Comparison of ENCODE assay signal across 24 cellular contexts in the genomic region with DNA sequence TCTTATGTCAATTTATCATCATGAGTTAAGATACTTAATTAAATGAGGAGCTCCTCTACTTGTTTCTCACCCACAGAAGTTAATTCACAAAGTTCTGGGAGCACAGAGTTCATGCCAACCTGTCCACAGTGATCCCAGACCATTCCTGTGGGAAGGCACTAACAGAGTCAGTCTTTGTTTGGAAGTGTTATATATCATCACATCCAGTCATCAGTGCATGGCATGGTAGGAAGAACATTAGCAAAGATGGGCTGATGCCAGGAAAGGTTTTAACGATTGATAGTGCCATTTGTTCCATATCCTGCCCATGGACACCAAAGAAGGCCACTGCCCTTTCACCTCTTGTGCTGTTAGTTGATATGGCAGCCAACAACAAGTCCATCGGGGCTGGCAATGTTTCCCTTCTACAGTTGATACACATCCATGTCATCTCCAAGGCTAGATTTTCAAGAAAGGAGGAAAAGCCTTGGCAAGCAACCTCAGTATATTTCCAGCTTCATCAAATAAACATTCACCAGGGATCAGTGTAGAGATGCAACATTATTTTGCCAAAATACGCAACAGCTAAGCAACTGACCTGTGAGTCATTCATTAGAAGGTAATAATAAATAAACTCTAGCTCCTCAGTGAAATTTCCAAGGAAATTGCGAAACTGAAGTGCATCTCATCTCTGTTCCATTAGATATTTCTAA.
A peak's percentile ranks its signal among the peaks of the same experiment; 100 is the strongest.
DNase-seq lines count a peak whose midpoint lies in the region; ATAC-seq and TF ChIP-seq lines count a peak whose summit lies in the region.
"Had no signal": no experiment of that assay in that cellular context is flagged by ENCODE, and none has a peak within 500 bp of the region (broad histone marks: within the 10 kb centered on the region; RNA-seq: fewer than 3 reads in every experiment).

No MANE protein-coding gene starts in this region.

- H2AK5ac ChIP-seq in mesenchymal stem cell (ENCODE audit: low read length, severe bottlenecking), result no peak overlapping the region

- no peaks in the 10 kb centered on the region for H3K36me3 ChIP-seq in ACC112 (ENCODE audit: insufficient read depth, low read length)
- no peaks in the 10 kb centered on the region for H3K36me3 ChIP-seq in mesenchymal stem cell (ENCODE audit: control insufficient read depth in 1 of 2, insufficient read depth in 2 of 2, low read depth in 1 of 2, low read length in 2 of 2)
- H3K36me3 ChIP-seq in testis (ENCODE audit: low read depth, missing control alignments), result no peaks in the 10 kb centered on the region
- H3K36me3 ChIP-seq: BE2C, neutrophil, spleen, tibial nerve had no signal

- H3K14ac ChIP-seq in mesenchymal stem cell (ENCODE audit: low read length in 2 of 2), result no peak overlapping the region

- H3K27me3 ChIP-seq in ACC112 (ENCODE audit: insufficient read depth, low read length) (no peaks in the 10 kb centered on the region), mesenchymal stem cell (ENCODE audit: control insufficient read depth in 1 of 2, insufficient read depth in 1 of 2, low read length in 2 of 2) (no peaks in the 10 kb centered on the region), testis (no peaks in the 10 kb centered on the region)
- H3K27me3 ChIP-seq: BE2C, neutrophil, tibial nerve had no signal

- H3K4me3 ChIP-seq in ACC112 (ENCODE audit: low read depth, low read length) (no peak overlapping the region), mesenchymal stem cell (ENCODE audit: insufficient read depth in 1 of 2, low read depth in 1 of 2, low read length in 2 of 2) (no peak overlapping the region), testis (no peak overlapping the region), coronary artery (no peak overlapping the region)
- H3K4me3 ChIP-seq: psoas muscle, spleen, tibial nerve had no signal

- no peaks in the 10 kb centered on the region for H3K79me1 ChIP-seq in mesenchymal stem cell (replicated peaks; ENCODE audit: low read length, poor library complexity, severe bottlenecking)

- H2BK5ac ChIP-seq in mesenchymal stem cell (ENCODE audit: low read depth, low read length, poor library complexity, severe bottlenecking), result no peak overlapping the region

- no peaks in the 10 kb centered on the region for H3K79me2 ChIP-seq in ACC112 (ENCODE audit: control insufficient read depth, insufficient read depth, low read length, unreplicated experiment)

- no peak overlapping the region for H3K4ac ChIP-seq in mesenchymal stem cell (ENCODE audit: low read depth in 1 of 2, low read length in 2 of 2)

- H2BK12ac ChIP-seq in mesenchymal stem cell (ENCODE audit: low read length in 2 of 2), result no peak overlapping the region

- intact Hi-C loops in testis (cut with DNase I; ENCODE audit: low total_unique reads), result no loop called here

- H3K9me3 ChIP-seq in mesenchymal stem cell (ENCODE audit: control insufficient read depth, low read length) (no peaks in the 10 kb centered on the region), testis (no peaks in the 10 kb centered on the region)
- H3K9me3 ChIP-seq: BE2C, neutrophil, psoas muscle, spleen, tibial nerve had no signal

- 58% methylated on average over 4 of the region's 4 CpGs for WGBS in mesenchymal stem cell
- WGBS in testis, 2 donors, result 82 to 91% methylated on average over 4 of the region's 4 CpGs

- no peak overlapping the region for H2BK120ac ChIP-seq in mesenchymal stem cell (ENCODE audit: low read depth, low read length)

- H2AFZ ChIP-seq in ACC112 (ENCODE audit: low read length, unreplicated experiment), result no peak overlapping the region
- no peak overlapping the region for H2AFZ ChIP-seq in mesenchymal stem cell (ENCODE audit: low read depth, low read length)

- H3K18ac ChIP-seq in mesenchymal stem cell (ENCODE audit: low read depth in 1 of 2, low read length in 2 of 2), result no peak overlapping the region

- no peak overlapping the region for H4K91ac ChIP-seq in mesenchymal stem cell (ENCODE audit: low read length)

- no peak for TF ChIP-seq POLR2A in testis (IDR thresholded peaks at IDR 0.05)

- no peak overlapping the region for H4K8ac ChIP-seq in mesenchymal stem cell (ENCODE audit: low read length)

- H3K4me2 ChIP-seq in mesenchymal stem cell (ENCODE audit: low read length, poor library complexity, severe bottlenecking), result no peak overlapping the region

- no peak overlapping the region for H3K23ac ChIP-seq in mesenchymal stem cell (ENCODE audit: low read length in 2 of 2)

- no peak for ATAC-seq in HG02798 (IDR thresholded peaks at IDR 0.05; ENCODE audit: poor library complexity, unreplicated experiment)
- ATAC-seq: stimulated activated naive CD8-positive, alpha-beta T cell treated with anti-CD3 and anti-CD28 coated beads, Interleukin-15, Interleukin-2, amounts not matched to agents 100 U/mL and 50 U/mL, for 24 hours; WTC11 had no signal

- DNase-seq in NCI-H226 (peak; percentile 73), fibroblast of gingiva (ENCODE audit: low read depth) (peak; percentile 98), mesenchymal stem cell (peak; percentile 48), globus pallidus (ENCODE audit: low spot score) (no peak), testis (no peak), coronary artery (ENCODE audit: low spot score) (no peak)
- DNase-seq: activated gamma-delta T cell; amniotic stem cell; BE2C; cerebellar nuclear complex; DND-41; effector CD4-positive, alpha-beta T cell; erythroblast; NCI-H1694 treated with DMSO at 0.1 percent for 48 hours; NCI-H2171 treated with DMSO at 0.1 percent for 48 hours; psoas muscle; spleen; stimulated activated CD4-positive, alpha-beta T cell treated with anti-CD3 and anti-CD28 coated beads, Interleukin-4, amount 100 ng/mL, for 4 hours; stimulated activated naive CD8-positive, alpha-beta T cell treated with anti-CD3 and anti-CD28 coated beads, Interleukin-15, Interleukin-2, amounts not matched to agents 100 U/mL and 50 U/mL, for 24 hours had no signal

- H3K27ac ChIP-seq in ACC112 (ENCODE audit: low read depth, low read length) (peak overlapping the region; percentile 55), mesenchymal stem cell (ENCODE audit: low read length, poor library complexity, severe bottlenecking) (no peak overlapping the region), testis (no peak overlapping the region), coronary artery (no peak overlapping the region)
- H3K27ac ChIP-seq: neutrophil, psoas muscle, spleen, tibial nerve had no signal

- TF ChIP-seq CTCF in testis (IDR thresholded peaks at IDR 0.05) (no peak), coronary artery (IDR thresholded peaks at IDR 0.05) (no peak)

- H2BK15ac ChIP-seq in mesenchymal stem cell (ENCODE audit: low read depth, poor library complexity, severe bottlenecking), result no peak overlapping the region

- peaks cover 5% of the 10 kb centered on the region for H3K4me1 ChIP-seq in ACC112 (ENCODE audit: control insufficient read depth, insufficient read depth, low read length, unreplicated experiment)
- H3K4me1 ChIP-seq in mesenchymal stem cell (ENCODE audit: control insufficient read depth, insufficient read depth, low read depth, low read length), result no peaks in the 10 kb centered on the region
- no peaks in the 10 kb centered on the region for H3K4me1 ChIP-seq in testis
- H3K4me1 ChIP-seq: BE2C, psoas muscle, spleen, tibial nerve had no signal

- H3K9ac ChIP-seq in mesenchymal stem cell (ENCODE audit: low read length), result no peak overlapping the region

Comparison
In these comparisons a context has a peak if more than half of its experiments do, and no peak if none do; other contexts are left out.
1. DNase-seq: peak in NCI-H226 (single experiment), fibroblast of gingiva (single experiment) and mesenchymal stem cell (single experiment); none in globus pallidus (single experiment), testis (single experiment) and coronary artery (single experiment).